8 cellular contexts compared by ENCODE assay signal in the genomic region with DNA sequence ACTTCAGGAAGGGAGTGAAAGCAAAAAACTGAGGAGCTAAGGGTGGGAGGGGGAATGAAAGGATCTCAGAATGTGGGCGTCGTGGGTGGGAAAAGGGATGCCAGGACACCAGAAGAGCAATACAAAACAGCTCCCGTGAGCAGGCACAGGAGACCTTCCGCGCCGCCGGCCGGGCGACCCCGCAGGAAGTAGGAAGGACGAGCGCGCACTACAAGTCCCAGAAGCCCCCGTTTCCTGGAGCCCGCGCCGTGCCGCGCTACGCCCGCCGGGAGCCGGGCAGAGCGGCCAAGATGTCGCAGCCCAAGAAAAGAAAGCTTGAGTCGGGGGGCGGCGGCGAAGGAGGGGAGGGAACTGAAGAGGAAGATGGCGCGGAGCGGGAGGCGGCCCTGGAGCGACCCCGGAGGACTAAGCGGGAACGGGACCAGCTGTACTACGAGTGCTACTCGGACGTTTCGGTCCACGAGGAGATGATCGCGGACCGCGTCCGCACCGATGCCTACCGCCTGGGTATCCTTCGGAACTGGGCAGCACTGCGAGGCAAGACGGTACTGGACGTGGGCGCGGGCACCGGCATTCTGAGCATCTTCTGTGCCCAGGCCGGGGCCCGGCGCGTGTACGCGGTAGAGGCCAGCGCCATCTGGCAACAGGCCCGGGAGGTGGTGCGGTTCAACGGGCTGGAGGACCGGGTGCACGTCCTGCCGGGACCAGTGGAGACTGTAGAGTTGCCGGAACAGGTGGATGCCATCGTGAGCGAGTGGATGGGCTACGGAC. TPM values are rescaled to one million over a fixed set of nuclear protein-coding genes. Genes with fewer than 3 reads are reported as not detected.
DNase-seq lines count a peak whose midpoint lies in the region; TF ChIP-seq lines count a peak whose summit lies in the region.

A gene (plus strand): TSS at position 249 of the 771 bp plus-strand sequence. CDS start 42 bp downstream, at position 291.

- H3K4me1 ChIP-seq in neural progenitor cell (peaks cover 23% of the 10 kb centered on the region), stomach smooth muscle (ENCODE audit: control insufficient read depth, insufficient read depth, low read length) (peaks cover 7% of the 10 kb centered on the region)

- peaks cover 3% of the 10 kb centered on the region for H3F3A ChIP-seq in neural progenitor cell (ENCODE audit: low read depth)

- peak within 1 kb of the TSS; percentile 96 for H3K4me3 Mint-ChIP-seq in neural progenitor cell

- TF ChIP-seq CTCF in LNCaP clone FGC (IDR thresholded peaks at IDR 0.05; ENCODE audit: control insufficient read depth, extremely low read depth, insufficient read depth) (no peak), foreskin fibroblast (IDR thresholded peaks at IDR 0.05; ENCODE audit: low read depth, low read length) (no peak), neural progenitor cell (IDR thresholded peaks at IDR 0.05) (no peak)

- H3K27ac Mint-ChIP-seq in neural progenitor cell = peak within 1 kb of the TSS; percentile 94

- peak within 1 kb of the TSS; percentile 92 for H3K4me3 ChIP-seq in LNCaP clone FGC (ENCODE audit: low read depth, low read length)
- peak within 1 kb of the TSS; percentile 95 to 98 for H3K4me3 ChIP-seq in foreskin fibroblast (ENCODE audit: low read depth in 1 of 2, low read length in 2 of 2)
- H3K4me3 ChIP-seq in neural progenitor cell = peak within 1 kb of the TSS; percentile 59
- H3K4me3 ChIP-seq in stomach smooth muscle (ENCODE audit: low read length in 2 of 2) = peak within 1 kb of the TSS; percentile 96 to 98

- peak within 1 kb of the TSS; percentile 92 for H3K4me2 ChIP-seq in neural progenitor cell

- no peaks in the 10 kb centered on the region for H3K27me3 ChIP-seq in neural progenitor cell
- no peaks in the 10 kb centered on the region for H3K27me3 ChIP-seq in stomach smooth muscle (ENCODE audit: control insufficient read depth in 1 of 2, insufficient read depth in 2 of 2, low read length in 2 of 2)

- H3K4me1 Mint-ChIP-seq in neural progenitor cell = peaks cover 20% of the 10 kb centered on the region

- peak; percentile 73 for DNase-seq in EL
- peak; percentile 69 for DNase-seq in H4 (ENCODE audit: low spot score)
- DNase-seq in LNCaP clone FGC (ENCODE audit: low read depth) = peak; percentile 25
- DNase-seq in SHP77 treated with DMSO at 0.1 percent for 48 hours (lab: John Stamatoyannopoulos, UW) = peak; percentile 51
- peak; percentile 60 for DNase-seq in activated gamma-delta T cell (lab: John Stamatoyannopoulos, UW)
- peak; percentile 70 to 92 for DNase-seq in foreskin fibroblast
- DNase-seq in neural progenitor cell (ENCODE audit: low spot score) = peak; percentile 91

- peaks cover 7% of the 10 kb centered on the region for H3K27me3 Mint-ChIP-seq in neural progenitor cell (ENCODE audit: insufficient read depth, low read depth)

- H3K27ac ChIP-seq in neural progenitor cell = peak within 1 kb of the TSS; percentile 15
- peak within 1 kb of the TSS; percentile 80 for H3K27ac ChIP-seq in stomach smooth muscle (ENCODE audit: low read length)

- no peaks in the 10 kb centered on the region for H4K20me1 ChIP-seq in neural progenitor cell (ENCODE audit: low read depth)

- H3K9ac ChIP-seq in neural progenitor cell (peak within 1 kb of the TSS; percentile 48), stomach smooth muscle (ENCODE audit: low read length in 2 of 2) (peak within 1 kb of the TSS; percentile 88 to 93)

- no peaks in the 10 kb centered on the region for H3K9me3 ChIP-seq in neural progenitor cell (ENCODE audit: low read depth)
- no peaks in the 10 kb centered on the region for H3K9me3 ChIP-seq in stomach smooth muscle (ENCODE audit: control insufficient read depth in 2 of 2, low read length in 2 of 2)

- H2AFZ ChIP-seq in neural progenitor cell (replicated peaks) = peak within 1 kb of the TSS; percentile 79

- H3K9me3 Mint-ChIP-seq in neural progenitor cell = no peaks in the 10 kb centered on the region

- H3K36me3 Mint-ChIP-seq in neural progenitor cell = peaks cover 3% of the 10 kb centered on the region

- no peaks in the 10 kb centered on the region for H3K36me3 ChIP-seq in neural progenitor cell
- H3K36me3 ChIP-seq in stomach smooth muscle (ENCODE audit: control insufficient read depth in 2 of 2, insufficient read depth in 2 of 2, low read length in 2 of 2) = peaks cover 0 to 10% of the 10 kb centered on the region in 2 donors

- peaks cover 33% of the 10 kb centered on the region for H3K79me2 ChIP-seq in neural progenitor cell (ENCODE audit: low read depth)

RNA-seq across cellular contexts. Expression of the gene that starts here (rescaled TPM):
- total RNA-seq in H4 (2014; rRNA removed; shearing (Covaris generic)) = 21.3 and 24.5 TPM in 2 replicates
- total RNA-seq in neural progenitor cell (ENCODE audit: low replicate concordance) = 33.1 and 40.3 TPM in 2 replicates

Comparison
In these comparisons a context has a peak if more than half of its experiments do, and no peak if none do; other contexts are left out.
1. Peak in every context shown above with its lines: DNase-seq, H3K4me3 ChIP-seq and H3K27ac ChIP-seq.
2. DNase-seq: peak in every context shown above with its lines; median percentile 91 in neural progenitor cell; 81 in foreskin fibroblast; 73 in EL; 69 in H4; 60 in activated gamma-delta T cell; 51 in SHP77 treated with DMSO at 0.1 percent for 48 hours; 25 in LNCaP clone FGC.